Comparison of ENCODE assay signal across 1 cellular context in the genomic region with DNA sequence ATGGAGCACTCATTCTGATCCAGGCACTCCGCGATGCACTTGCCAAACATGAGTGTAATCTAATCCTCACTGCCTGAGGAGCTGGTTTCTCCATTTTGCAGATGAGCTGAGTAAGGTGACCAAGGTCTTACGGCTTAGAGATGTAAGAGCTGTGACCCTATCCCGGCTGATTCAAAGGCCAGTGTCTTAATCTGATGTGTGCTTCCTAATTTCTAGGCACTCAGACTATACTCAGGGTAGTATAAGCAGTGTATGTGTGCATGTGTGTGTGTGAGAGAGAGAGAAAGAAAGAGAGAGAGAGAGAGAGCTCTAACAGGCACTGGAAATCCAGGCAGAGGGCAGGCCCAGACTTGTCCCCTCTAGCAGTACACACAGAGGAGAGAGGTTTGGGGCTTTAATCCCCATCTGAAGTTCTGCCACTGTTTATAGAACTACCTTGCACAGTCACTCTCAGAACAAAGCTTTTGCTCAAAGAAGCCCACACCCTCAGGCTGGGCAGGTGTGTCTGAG.
TF ChIP-seq lines count a peak whose summit lies in the region.

No MANE protein-coding gene starts in this region.

TF ChIP-seq in IMR-90, 13 proteins besides CTCF, POLR2A, EP300 and RAD21 (continued from another document):
- no peak for TF ChIP-seq ELK1 (IDR thresholded peaks at IDR 0.05; ENCODE audit: borderline replicate concordance, low read depth, low read length)
TF ChIP-seq in IMR-90: peak in this region for 0.
